Comparison of ENCODE assay signal across 12 cellular contexts in genomic region chr20:50646483-50646996, GRCh38. TPM values are rescaled to one million over a fixed set of nuclear protein-coding genes. Genes with fewer than 3 reads are reported as not detected.
DNase-seq lines count a peak whose midpoint lies in the region; FAIRE-seq and TF ChIP-seq lines count a peak whose summit lies in the region.
"Had no signal": no experiment of that assay in that cellular context is flagged by ENCODE, and none has a peak within 500 bp of the region (broad histone marks: within the 10 kb centered on the region; RNA-seq: fewer than 3 reads in every experiment).

No MANE protein-coding gene starts in this region.

- H4K5ac ChIP-seq in H1 (ENCODE audit: insufficient read length, low read depth, low read length), result no peak overlapping the region

- TF ChIP-seq EP300 in H1 (IDR thresholded peaks at IDR 0.05; ENCODE audit: borderline replicate concordance in 1 of 2, low read depth in 2 of 2, low read length in 2 of 2), result no peak

- TF ChIP-seq CTCF in H1 (IDR thresholded peaks at IDR 0.05; ENCODE audit: control extremely low read depth in 1 of 3, insufficient read depth in 1 of 3, low read depth in 1 of 3, low read length in 3 of 3), result peak; percentile 3 to 43 (median 23); a peak in 3 of 4 replicates

- H3K79me2 ChIP-seq in ACC112 (ENCODE audit: control insufficient read depth, insufficient read depth, low read length, unreplicated experiment), result no peaks in the 10 kb centered on the region
- no peaks in the 10 kb centered on the region for H3K79me2 ChIP-seq in H1 (ENCODE audit: control insufficient read depth in 1 of 2, insufficient read depth in 2 of 2, low read length in 2 of 2)

- no peak overlapping the region for H3K4ac ChIP-seq in H1 (replicated peaks; ENCODE audit: insufficient read length, low read depth, low read length)

- no peak overlapping the region for H4K91ac ChIP-seq in H1 (replicated peaks; ENCODE audit: insufficient read length, low read length)

- no peak overlapping the region; the same call in 1 of the 2 replicates for H2BK15ac ChIP-seq in H1 (ENCODE audit: low read length)

- H3K9ac ChIP-seq in H1 (replicated peaks in 1 of 4; ENCODE audit: extremely low read depth in 1 of 4, low read depth in 3 of 4, low read length in 3 of 4) (no peak overlapping the region), mucosa of rectum (ENCODE audit: low read depth in 1 of 2, low read length in 2 of 2) (no peak overlapping the region)

- no peak overlapping the region for H2BK20ac ChIP-seq in H1 (ENCODE audit: low read length)

- H4K8ac ChIP-seq in H1 (ENCODE audit: extremely low read depth, insufficient read depth, low read length), result no peak overlapping the region

- H3K79me1 ChIP-seq in H1 (ENCODE audit: low read depth, low read length), result no peaks in the 10 kb centered on the region

- H3K14ac ChIP-seq in H1 (ENCODE audit: insufficient read length), result no peak overlapping the region

- H3K4me1 ChIP-seq in ACC112 (ENCODE audit: control insufficient read depth, insufficient read depth, low read length, unreplicated experiment) (peaks cover 12% of the 10 kb centered on the region), H1 (replicated peaks in 1 of 4; ENCODE audit: control insufficient read depth in 3 of 4, insufficient read depth in 4 of 4, low read length in 3 of 4) (peaks cover 1 to 9% (median 6%) of the 10 kb centered on the region in 4 experiments; a peak in 6 of 7 replicates), mucosa of rectum (ENCODE audit: control insufficient read depth in 2 of 2, insufficient read depth in 2 of 2, low read length in 2 of 2) (peaks cover 5 to 6% of the 10 kb centered on the region in 2 donors)

- WGBS in H1 (ENCODE audit: extremely low coverage in 1 of 2, insufficient coverage in 1 of 2, insufficient read length in 1 of 2, insufficient replicate concordance in 2 of 2, low coverage in 1 of 2, low lambda C conversion rate in 2 of 2, missing lambda C conversion rate in 1 of 2), 2 experiments, result 83% methylated on average over 1 of the region's 1 CpG; no CpG with 5 or more reads in 1 of the 2 experiments

- H3K4me3 ChIP-seq in ACC112 (ENCODE audit: low read depth, low read length), result no peak overlapping the region
- no peak overlapping the region for H3K4me3 ChIP-seq in H1 (ENCODE audit: extremely low read depth in 1 of 4, insufficient read depth in 2 of 4, low read depth in 3 of 4, low read length in 4 of 4)
- no peak overlapping the region for H3K4me3 ChIP-seq in mucosa of rectum (ENCODE audit: low read length in 2 of 2)
- H3K4me3 ChIP-seq: SJSA1 had no signal

- no peaks in the 10 kb centered on the region for H4K20me1 ChIP-seq in H1 (replicated peaks in 1 of 2; ENCODE audit: control insufficient read depth in 1 of 2, insufficient read depth in 2 of 2, low read length in 2 of 2)

- no peaks in the 10 kb centered on the region for H3K36me3 ChIP-seq in ACC112 (ENCODE audit: insufficient read depth, low read length)
- H3K36me3 ChIP-seq in H1 (ENCODE audit: control insufficient read depth in 2 of 4, insufficient read depth in 4 of 4, low read length in 3 of 4), result no peaks in the 10 kb centered on the region; a peak in 1 of 8 replicates
- no peaks in the 10 kb centered on the region for H3K36me3 ChIP-seq in mucosa of rectum (ENCODE audit: control insufficient read depth in 2 of 2, insufficient read depth in 2 of 2, low read length in 2 of 2)
- H3K36me3 ChIP-seq: SJSA1 had no signal

- H3K4me2 ChIP-seq in H1 (ENCODE audit: insufficient read depth in 1 of 2, low read depth in 2 of 2, low read length in 2 of 2), result no peak overlapping the region

- H2AFZ ChIP-seq in ACC112 (ENCODE audit: low read length, unreplicated experiment) (no peak overlapping the region), H1 (ENCODE audit: low read length) (no peak overlapping the region)

- H2BK5ac ChIP-seq in H1 (ENCODE audit: low read depth, low read length), result 0 out of 2 replicates have a peak overlapping the region, but pooled peaks have one; percentile 98

- POLR2A ChIA-PET in H1 (lab: Charles Lee; ENCODE audit: partially characterized antibody), result no interaction called here

- CTCF ChIA-PET in H1 (lab: Charles Lee; ENCODE audit: partially characterized antibody), result interaction anchor here (1.3 to 5.3 kb wide), 9 partner anchors 9 to 103 kb away, joined by 3 to 37 read pairs (median 5); no protein-coding TSS in a partner anchor

- H3K18ac ChIP-seq in H1 (ENCODE audit: extremely low read depth, low read length), result no peak overlapping the region

- peak in 1 of 2 experiments; percentile 17; a peak in 1 of 4 replicates for TF ChIP-seq RAD21 in H1 (IDR thresholded peaks at IDR 0.05 in 1 of 2, conservative IDR thresholded peaks at IDR 0.05 in 1 of 2; ENCODE audit: low read depth in 2 of 2, low read length in 2 of 2)

- peaks cover 1% of the 10 kb centered on the region; the same call in 1 of the 2 replicates for H3K23me2 ChIP-seq in H1 (ENCODE audit: low read depth, low read length)

- TF ChIP-seq POLR2A in H1 (IDR thresholded peaks at IDR 0.05; ENCODE audit: control extremely low read depth in 1 of 2, low read depth in 2 of 2, low read length in 2 of 2), result no peak

- DNase-seq in HS-5 (ENCODE audit: low read depth) (peak; percentile 73), H1 (ENCODE audit: low read depth in 1 of 2, low spot score in 2 of 2) (no peak), urothelium cell line (ENCODE audit: low spot score) (no peak), NCI-H2081 treated with DMSO at 0.1 percent for 48 hours (lab: John Stamatoyannopoulos, UW) (no peak), NCI-H1694 (lab: John Stamatoyannopoulos, UW) (no peak), anterior cingulate cortex (lab: John Stamatoyannopoulos, UW) (no peak)
- DNase-seq: CD4-positive, CD25-positive, alpha-beta regulatory T cell; naive B cell; NCI-H1436 treated with DMSO at 0.1 percent for 48 hours had no signal

- peak overlapping the region; percentile 66; the same call in 1 of the 2 replicates for H2AK5ac ChIP-seq in H1 (ENCODE audit: low read depth, low read length)

- H3K23ac ChIP-seq in H1 (ENCODE audit: insufficient read length), result no peak overlapping the region

- H3K27me3 ChIP-seq in ACC112 (ENCODE audit: insufficient read depth, low read length), result no peaks in the 10 kb centered on the region
- no peaks in the 10 kb centered on the region for H3K27me3 ChIP-seq in H1 (replicated peaks in 1 of 4; ENCODE audit: control insufficient read depth in 3 of 4, extremely low read depth in 1 of 4, insufficient read depth in 3 of 4, low read length in 3 of 4)
- H3K27me3 ChIP-seq in mucosa of rectum (ENCODE audit: control insufficient read depth in 2 of 2, insufficient read depth in 2 of 2, low read length in 2 of 2), result no peaks in the 10 kb centered on the region
- H3K27me3 ChIP-seq: SJSA1 had no signal

- H2BK120ac ChIP-seq in H1 (replicated peaks; ENCODE audit: low read depth, low read length), result no peak overlapping the region

- peak overlapping the region; percentile 61 for H3K27ac ChIP-seq in ACC112 (ENCODE audit: low read depth, low read length)
- no peak overlapping the region for H3K27ac ChIP-seq in H1 (ENCODE audit: low read depth, low read length)
- peak overlapping the region; percentile 56 to 64 for H3K27ac ChIP-seq in mucosa of rectum (ENCODE audit: low read depth in 2 of 2, low read length in 2 of 2)

- peaks cover 12% of the 10 kb centered on the region in 2 experiments for H3K9me3 ChIP-seq in H1 (ENCODE audit: insufficient read depth in 2 of 2, low read depth in 1 of 2, low read length in 1 of 2)
- H3K9me3 ChIP-seq in mucosa of rectum (ENCODE audit: control insufficient read depth in 2 of 2, low read length in 2 of 2), result no peaks in the 10 kb centered on the region

- no peak overlapping the region for H3K56ac ChIP-seq in H1 (replicated peaks; ENCODE audit: insufficient read length, low read depth, low read length)

- 0 out of 2 replicates have a peak overlapping the region, but pooled peaks have one; percentile 100 for H2BK12ac ChIP-seq in H1 (ENCODE audit: low read depth, low read length)

- FAIRE-seq in H1 (lab: Jason Lieb, UNC), result no peak
- no peak for FAIRE-seq in urothelium cell line (lab: Jason Lieb, UNC)

TF ChIP-seq in H1, 55 proteins besides CTCF, POLR2A, EP300 and RAD21:
- TF ChIP-seq KDM1A (IDR thresholded peaks at IDR 0.05; ENCODE audit: borderline replicate concordance, low read length), result peak; percentile 17; the same call in 1 of the 2 replicates
- no peak for TF ChIP-seq MAX (IDR thresholded peaks at IDR 0.05)
TF ChIP-seq in H1: peak in this region for 1.

RNA-seq across cellular contexts. Expression of gene RIPOR3, which starts 44.8 kb away (rescaled TPM):
- total RNA-seq in H1 (2021; fragmentation: NEBNext Ultra II Directional; extraction: Animal tissue kit (Norgen Biotek cat#: 25700)), result 4.5 and 4.7 TPM in 2 replicates
- polyA plus RNA-seq in H1 (2011; rRNA removed), result 3.6 and 5.6 TPM in 2 replicates
- polyA plus RNA-seq in H1 (2011; cell fraction: cytosol; rRNA removed), result 6.9 TPM
- 43.0 TPM for polyA plus RNA-seq in H1 (2011; cell fraction: nucleus; rRNA removed)
- polyA plus RNA-seq in H1 (2012, experiment 1 of 2), result 5.7 to 7.7 TPM (median 5.9 TPM) in 4 replicates
- polyA plus RNA-seq in H1 (2012, experiment 2 of 2), result 1.6 TPM
- 3.2 TPM for polyA plus RNA-seq in H1 (2013, experiment 1 of 2)
- polyA plus RNA-seq in H1 (2013, experiment 2 of 2), result 2.5 TPM
- 3.3 and 3.8 TPM in 2 replicates for polyA minus RNA-seq in H1 (2011; rRNA and poly(A)+ RNA removed)
- 3.1 TPM for polyA minus RNA-seq in H1 (2011; cell fraction: cytosol; rRNA and poly(A)+ RNA removed)
- polyA minus RNA-seq in H1 (2011; cell fraction: nucleus; rRNA and poly(A)+ RNA removed), result 9.2 TPM
